7 cellular contexts compared by ENCODE assay signal in genomic region chr9:2351324-2351723, GRCh38.
"Had no signal": no experiment of that assay in that cellular context is flagged by ENCODE, and none has a peak within 500 bp of the region (broad histone marks: within the 10 kb centered on the region; RNA-seq: fewer than 3 reads in every experiment).

No MANE protein-coding gene starts in this region.

- H3K4me3 ChIP-seq: GM12878 had no signal

- FAIRE-seq: GM12878, GM12891, GM12892, GM18507, GM19239 had no signal

- DNase-seq: GDM1, GF-D8 had no signal

- ATAC-seq: GM12878 had no signal
